In the genomic region with DNA sequence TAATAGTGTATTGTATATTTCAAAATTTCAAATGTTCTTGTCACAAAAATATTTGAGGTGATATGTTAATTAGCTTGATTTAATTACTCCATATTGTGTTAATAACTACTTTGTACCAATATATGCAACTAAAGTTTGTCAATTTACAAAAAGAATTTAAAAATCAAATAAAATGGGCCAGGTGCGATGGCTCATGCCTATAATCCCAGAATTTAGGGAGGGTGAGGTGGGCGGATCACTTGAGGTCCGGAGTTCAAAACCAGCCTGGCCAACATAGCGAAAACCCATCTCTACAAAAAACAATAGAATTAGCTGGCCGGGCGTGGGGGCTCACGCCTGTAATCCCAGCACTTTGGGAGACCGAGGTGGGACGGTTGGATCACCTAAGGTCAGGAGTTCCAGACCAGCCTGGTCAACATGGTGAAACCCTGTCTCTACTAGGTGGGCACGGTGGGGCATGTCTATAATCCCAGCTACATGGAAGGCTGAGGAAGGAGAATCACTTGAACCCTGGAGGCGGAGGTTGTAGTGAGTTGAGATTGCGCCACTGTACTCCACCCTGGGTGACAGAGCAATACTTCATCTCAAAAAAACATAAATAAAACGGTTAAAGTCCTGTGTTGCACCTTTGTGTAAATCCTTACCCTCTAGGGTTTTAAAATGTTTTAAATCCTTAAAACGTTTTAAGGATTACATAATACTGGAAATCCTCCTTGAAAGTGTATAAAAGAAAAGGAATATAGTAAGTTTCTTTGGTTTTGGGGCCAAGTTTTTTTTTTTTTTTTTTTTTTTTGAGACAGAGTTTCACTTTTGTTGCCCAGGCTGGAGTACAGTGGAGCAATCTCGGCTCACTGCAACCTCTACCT, we compare ENCODE assay signal across 10 cellular contexts. TPM values are rescaled to one million over a fixed set of nuclear protein-coding genes. Genes with fewer than 3 reads are reported as not detected.
DNase-seq lines count a peak whose midpoint lies in the region; ATAC-seq and TF ChIP-seq lines count a peak whose summit lies in the region.
"Had no signal": no experiment of that assay in that cellular context is flagged by ENCODE, and none has a peak within 500 bp of the region (broad histone marks: within the 10 kb centered on the region; RNA-seq: fewer than 3 reads in every experiment).

No MANE protein-coding gene starts in this region.

- H3K4me3 ChIP-seq in GM23248 = peak overlapping the region; percentile 81
- H3K4me3 ChIP-seq in rectal smooth muscle tissue (ENCODE audit: low read length) = peak overlapping the region; percentile 21
- H3K4me3 ChIP-seq in H7 (ENCODE audit: insufficient read depth, low read depth, low read length) = no peak overlapping the region

- peaks cover 26% of the 10 kb centered on the region for H3K4me1 ChIP-seq in GM23248 (ENCODE audit: insufficient read depth)
- H3K4me1 ChIP-seq in rectal smooth muscle tissue (ENCODE audit: control insufficient read depth, insufficient read depth, low read length) = peaks cover 12% of the 10 kb centered on the region

- H3K27ac ChIP-seq in GM23248 (peak overlapping the region; percentile 7; the same call in 1 of the 2 replicates), rectal smooth muscle tissue (ENCODE audit: low read depth, low read length) (no peak overlapping the region)

- 0 out of 2 replicates have a peak, but pooled peaks cover 1% of the 10 kb centered on the region for H4K20me1 ChIP-seq in GM23248 (ENCODE audit: insufficient read depth)

- TF ChIP-seq POLR2A in erythroblast (IDR thresholded peaks at IDR 0.05; ENCODE audit: low read length) = no peak

- H3K4me2 ChIP-seq in GM23248 (ENCODE audit: unreplicated experiment) = peak overlapping the region; percentile 95

- 84% methylated on average over 15 of the region's 15 CpGs for WGBS in GM23248 (ENCODE audit: low coverage in 1 of 2, low lambda C conversion rate in 2 of 2, missing lambda C conversion rate in 2 of 2), 2 experiments

- no peak for ATAC-seq in GM21423 (IDR thresholded peaks at IDR 0.05; ENCODE audit: unreplicated experiment)
- ATAC-seq: body of pancreas had no signal

- in situ Hi-C loops in GM23248 (cut with MboI) = no loop called here

- H3K27me3 ChIP-seq in GM23248 (replicated peaks; ENCODE audit: insufficient read depth) = no peaks in the 10 kb centered on the region
- no peaks in the 10 kb centered on the region for H3K27me3 ChIP-seq in rectal smooth muscle tissue (ENCODE audit: control insufficient read depth, insufficient read depth, low read length)
- no peaks in the 10 kb centered on the region for H3K27me3 ChIP-seq in H7 (ENCODE audit: control insufficient read depth, insufficient read depth, low read length)
- H3K27me3 ChIP-seq: body of pancreas had no signal

- no peaks in the 10 kb centered on the region for H3K9me2 ChIP-seq in GM23248 (ENCODE audit: insufficient read depth)

- H3F3A ChIP-seq in GM23248 (ENCODE audit: insufficient read depth) = peaks cover 16% of the 10 kb centered on the region

- no peaks in the 10 kb centered on the region for H3K9me3 ChIP-seq in GM23248 (ENCODE audit: low read depth)
- H3K9me3 ChIP-seq: body of pancreas had no signal

- H3K36me3 ChIP-seq in GM23248 (ENCODE audit: low read depth) (peaks cover 6% of the 10 kb centered on the region; the same call in 1 of the 2 replicates), rectal smooth muscle tissue (ENCODE audit: control insufficient read depth, insufficient read depth, low read length) (no peaks in the 10 kb centered on the region), H7 (replicated peaks; ENCODE audit: control insufficient read depth, insufficient read depth, low read length) (peaks cover 7% of the 10 kb centered on the region)

- DNase-seq in GM23248 = peak; percentile 15
- peak; percentile 58 for DNase-seq in OCI-M1 (lab: John Stamatoyannopoulos, UW)
- DNase-seq in erythroblast (lab: John Stamatoyannopoulos, UW) = peak; percentile 49 to 70
- no peak for DNase-seq in NCI-H526 (lab: John Stamatoyannopoulos, UW)
- no peak for DNase-seq in GOT3 (lab: John Stamatoyannopoulos, UW)
- DNase-seq in H7 = no peak
- DNase-seq: NCI-H774 had no signal

- no peak overlapping the region for H2AFZ ChIP-seq in GM23248

- H3K9ac ChIP-seq in GM23248 (peak overlapping the region; percentile 83), rectal smooth muscle tissue (ENCODE audit: low read length) (no peak overlapping the region)

- H3K79me2 ChIP-seq in GM23248 (ENCODE audit: insufficient read depth) = peaks cover 70% of the 10 kb centered on the region

RNA-seq across cellular contexts. Expression of a gene that starts 4.0 kb away (rescaled TPM):
- total RNA-seq in GM23248 (2014; rRNA removed; shearing (Covaris generic)) = 104 and 124 TPM in 2 replicates
- polyA plus RNA-seq in GM23248 (2016; fragmentation: Nextera tagmentation; extraction: Ambion mirVana) = 58.0 and 61.3 TPM in 2 replicates
- total RNA-seq in H7 (2014; rRNA removed; shearing (Covaris generic)) = 63.3 and 70.4 TPM in 2 replicates

RNA-seq across cellular contexts. Expression of a gene that starts 16.2 kb away (rescaled TPM):
- total RNA-seq in GM23248 (2014; rRNA removed; shearing (Covaris generic)) = 86.1 and 107 TPM in 2 replicates
- 67.5 and 76.3 TPM in 2 replicates for polyA plus RNA-seq in GM23248 (2016; fragmentation: Nextera tagmentation; extraction: Ambion mirVana)
- total RNA-seq in H7 (2014; rRNA removed; shearing (Covaris generic)) = 45.7 and 58.5 TPM in 2 replicates

RNA-seq across cellular contexts. Expression of a gene that starts 16.5 kb away (rescaled TPM):
- total RNA-seq in GM23248 (2014; rRNA removed; shearing (Covaris generic)) = 1.3 and 1.7 TPM in 2 replicates
- polyA plus RNA-seq in GM23248 (2016; fragmentation: Nextera tagmentation; extraction: Ambion mirVana) = 0.85 and 0.91 TPM in 2 replicates
- 0.15 and 0.55 TPM in 2 replicates for total RNA-seq in H7 (2014; rRNA removed; shearing (Covaris generic))

RNA-seq across cellular contexts. Expression of a gene that starts 24.8 kb away (rescaled TPM):
- total RNA-seq in GM23248 (2014; rRNA removed; shearing (Covaris generic)) = 32.5 and 40.3 TPM in 2 replicates
- polyA plus RNA-seq in GM23248 (2016; fragmentation: Nextera tagmentation; extraction: Ambion mirVana) = 48.4 and 52.3 TPM in 2 replicates
- total RNA-seq in H7 (2014; rRNA removed; shearing (Covaris generic)) = 108 and 150 TPM in 2 replicates

RNA-seq across cellular contexts. Expression of a gene that starts 31.0 kb away (rescaled TPM):
- total RNA-seq in GM23248 (2014; rRNA removed; shearing (Covaris generic)) = 38.3 and 40.2 TPM in 2 replicates
- polyA plus RNA-seq in GM23248 (2016; fragmentation: Nextera tagmentation; extraction: Ambion mirVana) = 27.8 TPM in 2 replicates
- total RNA-seq in H7 (2014; rRNA removed; shearing (Covaris generic)) = 56.2 and 58.6 TPM in 2 replicates

Comparison
In these comparisons a context has a peak if more than half of its experiments do, and no peak if none do; other contexts are left out.
1. DNase-seq: peak in GM23248 (single experiment), OCI-M1 (single experiment) and erythroblast (2 of 2); none in NCI-H526 (0 of 2), GOT3 (single experiment) and H7 (single experiment).